17 cellular contexts compared by ENCODE assay signal in the genomic region with DNA sequence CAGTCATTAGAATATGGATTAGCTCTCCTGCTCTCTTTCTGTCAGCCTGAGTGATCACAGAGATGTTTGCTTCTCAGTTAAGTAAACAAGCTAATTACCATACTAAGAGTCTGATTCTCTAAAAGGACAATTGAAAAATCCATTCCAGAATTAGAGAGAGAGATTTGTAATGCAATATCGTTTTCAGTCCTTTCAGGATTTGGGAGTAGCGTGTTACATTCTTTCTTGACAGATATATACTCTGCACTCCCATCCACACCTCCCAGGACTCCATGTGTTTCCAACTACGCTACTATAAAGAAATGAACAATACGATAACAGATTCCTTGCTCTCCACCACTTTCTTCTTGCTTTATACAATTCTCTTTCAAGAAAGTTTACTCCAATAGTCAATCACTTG.
"Had no signal": no experiment of that assay in that cellular context is flagged by ENCODE, and none has a peak within 500 bp of the region (broad histone marks: within the 10 kb centered on the region; RNA-seq: fewer than 3 reads in every experiment).

No MANE protein-coding gene starts in this region.

- H3K36me3 ChIP-seq: gastroesophageal sphincter, left ventricle myocardium inferior, right lobe of liver, tibial artery, vagina had no signal

- H3K9me3 ChIP-seq: gastroesophageal sphincter, left ventricle myocardium inferior, psoas muscle, right lobe of liver, tibial artery, vagina had no signal

- H3K27me3 ChIP-seq: gastroesophageal sphincter, right lobe of liver, tibial artery, vagina had no signal

- H3K4me1 ChIP-seq: gastroesophageal sphincter, left ventricle myocardium inferior, psoas muscle, right lobe of liver, tibial artery, vagina had no signal

- H3K27me3 Mint-ChIP-seq: activated naive CD4-positive, alpha-beta T cell treated with anti-CD3 and anti-CD28 coated beads, Interleukin-2, amount 50 U/mL, for 24 hours; brain; natural killer cell treated with Interleukin-12 subunit alpha and Interleukin-12 subunit beta and Interleukin-15 and Interleukin-18, amount 100 ng/mL, for 72 hours; stimulated activated memory B cell treated with anti-CD40 and anti-IgM and Interleukin-4, amounts not matched to agents 10 μg/mL and 1 μg/mL and 100 μg/mL, for 72 hours had no signal

- H3K9me3 Mint-ChIP-seq: activated naive CD4-positive, alpha-beta T cell treated with anti-CD3 and anti-CD28 coated beads, Interleukin-2, amount 50 U/mL, for 24 hours; stimulated activated memory B cell treated with anti-CD40 and anti-IgM and Interleukin-4, amounts not matched to agents 10 μg/mL and 1 μg/mL and 100 μg/mL, for 72 hours had no signal

- ATAC-seq: activated CD4-positive, CD25-positive, alpha-beta regulatory T cell treated with anti-CD3 and anti-CD28 coated beads, Interleukin-2, amount 50 U/mL, for 24 hours; gastroesophageal sphincter; natural killer cell treated with Interleukin-12 subunit alpha and Interleukin-12 subunit beta and Interleukin-15 and Interleukin-18, amount 100 ng/mL, for 72 hours; psoas muscle; right lobe of liver; stimulated activated memory B cell treated with anti-CD40 and anti-IgM and Interleukin-4, amounts not matched to agents 10 μg/mL and 1 μg/mL and 100 μg/mL, for 72 hours had no signal

- H3K27ac Mint-ChIP-seq: activated naive CD4-positive, alpha-beta T cell treated with anti-CD3 and anti-CD28 coated beads, Interleukin-2, amount 50 U/mL, for 24 hours; natural killer cell treated with Interleukin-12 subunit alpha and Interleukin-12 subunit beta and Interleukin-15 and Interleukin-18, amount 100 ng/mL, for 72 hours; stimulated activated memory B cell treated with anti-CD40 and anti-IgM and Interleukin-4, amounts not matched to agents 10 μg/mL and 1 μg/mL and 100 μg/mL, for 72 hours had no signal

- H3K4me1 Mint-ChIP-seq: activated naive CD4-positive, alpha-beta T cell treated with anti-CD3 and anti-CD28 coated beads, Interleukin-2, amount 50 U/mL, for 24 hours; stimulated activated memory B cell treated with anti-CD40 and anti-IgM and Interleukin-4, amounts not matched to agents 10 μg/mL and 1 μg/mL and 100 μg/mL, for 72 hours had no signal

- DNase-seq: activated T-cell treated with anti-CD3 and anti-CD28 coated beads, Interleukin-2, amount 50 U/mL, for 1 hour; amygdala; effector memory CD4-positive, alpha-beta T cell; left ventricle myocardium inferior; mesenchymal stem cell; psoas muscle; right lobe of liver; tibial artery had no signal

- FAIRE-seq: keratinocyte had no signal

- H3K36me3 Mint-ChIP-seq: activated naive CD4-positive, alpha-beta T cell treated with anti-CD3 and anti-CD28 coated beads, Interleukin-2, amount 50 U/mL, for 24 hours; brain; natural killer cell treated with Interleukin-12 subunit alpha and Interleukin-12 subunit beta and Interleukin-15 and Interleukin-18, amount 100 ng/mL, for 72 hours; stimulated activated memory B cell treated with anti-CD40 and anti-IgM and Interleukin-4, amounts not matched to agents 10 μg/mL and 1 μg/mL and 100 μg/mL, for 72 hours had no signal

- H3K4me3 ChIP-seq: gastroesophageal sphincter, left ventricle myocardium inferior, psoas muscle, right lobe of liver, tibial artery, vagina had no signal

- H3K27ac ChIP-seq: epithelial cell of prostate, gastroesophageal sphincter, left ventricle myocardium inferior, psoas muscle, right lobe of liver, tibial artery, vagina had no signal

- H3K4me3 Mint-ChIP-seq: activated naive CD4-positive, alpha-beta T cell treated with anti-CD3 and anti-CD28 coated beads, Interleukin-2, amount 50 U/mL, for 24 hours; natural killer cell treated with Interleukin-12 subunit alpha and Interleukin-12 subunit beta and Interleukin-15 and Interleukin-18, amount 100 ng/mL, for 72 hours; stimulated activated memory B cell treated with anti-CD40 and anti-IgM and Interleukin-4, amounts not matched to agents 10 μg/mL and 1 μg/mL and 100 μg/mL, for 72 hours had no signal
